In the genomic region with DNA sequence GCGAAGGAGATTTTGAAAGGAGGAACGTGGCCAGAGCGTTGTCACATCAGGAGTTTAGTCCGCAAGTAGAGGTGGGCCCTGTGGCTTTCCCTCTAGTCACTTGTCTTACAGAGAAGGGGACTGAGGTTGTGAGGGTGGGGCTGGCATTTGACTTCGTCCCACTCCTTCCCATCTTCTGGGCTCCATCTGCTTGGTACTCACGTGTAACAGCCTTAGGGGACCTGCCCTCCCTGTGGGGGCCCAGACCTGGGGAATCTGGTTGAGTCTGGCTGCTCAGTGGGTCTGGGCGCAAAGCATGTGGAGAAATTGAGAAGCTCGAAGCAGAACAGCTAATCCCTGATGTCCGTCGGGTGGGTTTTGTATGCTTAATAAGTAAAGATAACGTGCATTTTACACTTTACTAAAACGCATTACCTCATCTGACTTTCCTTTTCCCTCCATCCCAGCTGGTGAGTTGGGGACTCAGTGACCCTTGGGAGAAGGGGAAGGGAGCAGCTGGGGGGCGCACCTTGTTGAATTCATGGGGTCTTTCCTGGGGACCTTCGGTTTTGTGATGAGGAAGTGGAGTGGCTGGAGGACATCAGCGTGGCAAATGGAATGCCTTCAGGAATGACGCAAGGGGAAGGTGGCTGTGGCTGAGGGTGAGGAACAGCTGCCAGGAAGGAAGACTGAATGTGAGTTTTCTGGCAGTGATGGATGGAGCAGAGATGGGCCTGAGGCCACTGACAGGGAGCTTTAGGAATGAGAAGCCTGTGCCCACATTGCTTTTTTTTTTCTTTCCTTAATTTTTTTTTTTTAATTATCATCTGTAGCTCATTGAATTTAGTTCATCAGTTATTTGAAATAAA, we compare ENCODE assay signal across 11 cellular contexts. TPM values are rescaled to one million over a fixed set of nuclear protein-coding genes. Genes with fewer than 3 reads are reported as not detected.
DNase-seq lines count a peak whose midpoint lies in the region; ATAC-seq and TF ChIP-seq lines count a peak whose summit lies in the region.
"Had no signal": no experiment of that assay in that cellular context is flagged by ENCODE, and none has a peak within 500 bp of the region (broad histone marks: within the 10 kb centered on the region; RNA-seq: fewer than 3 reads in every experiment).

No MANE protein-coding gene starts in this region.

- intact Hi-C loops in esophagus muscularis mucosa (cut with DNase I), result no loop called here

- H3K79me1 ChIP-seq in mesendoderm (ENCODE audit: low read length), result peaks cover 3% of the 10 kb centered on the region

- 67% methylated on average over 16 of the region's 16 CpGs for WGBS in esophagus muscularis mucosa
- no CpG with 5 or more reads among the region's 16 CpGs for WGBS in mesendoderm (ENCODE audit: extremely low coverage, insufficient coverage, low lambda C conversion rate)

- peak overlapping the region; percentile 96 for H3K27ac Mint-ChIP-seq in nephron progenitor cell
- H3K27ac Mint-ChIP-seq: activated B cell treated with CpG ODN at 0.5 μM for 24 hours had no signal

- H2BK5ac ChIP-seq in mesendoderm (ENCODE audit: low read length), result no peak overlapping the region

- H3K27ac ChIP-seq in RWPE2 (ENCODE audit: poor library complexity, severe bottlenecking) (peak overlapping the region; percentile 100), esophagus muscularis mucosa (replicated peaks in 1 of 4) (peak overlapping the region in 3 of 4 donors; percentile 31 to 57 (median 42)), mesendoderm (ENCODE audit: low read depth, low read length) (no peak overlapping the region)

- no peak overlapping the region for H4K8ac ChIP-seq in mesendoderm (ENCODE audit: low read depth, low read length)

- TF ChIP-seq CTCF in RWPE2 (IDR thresholded peaks at IDR 0.05; ENCODE audit: poor library complexity, severe bottlenecking), result no peak
- TF ChIP-seq CTCF in esophagus muscularis mucosa (IDR thresholded peaks at IDR 0.05), result no peak
- no peak for TF ChIP-seq CTCF in nephron progenitor cell (IDR thresholded peaks at IDR 0.05)

- peaks cover 6% of the 10 kb centered on the region for H3K27me3 Mint-ChIP-seq in nephron progenitor cell (ENCODE audit: low read depth, poor library complexity)

- H3K4me2 ChIP-seq in mesendoderm (ENCODE audit: low read length), result no peak overlapping the region

- no peak overlapping the region for H3K56ac ChIP-seq in mesendoderm (ENCODE audit: low read length)

- H3K36me3 ChIP-seq in RWPE2 (ENCODE audit: low read depth) (peaks cover 10% of the 10 kb centered on the region), esophagus muscularis mucosa (no peaks in the 10 kb centered on the region), mesendoderm (ENCODE audit: control insufficient read depth, insufficient read depth, low read length) (no peaks in the 10 kb centered on the region)

- peaks cover 3% of the 10 kb centered on the region for H3K9me3 Mint-ChIP-seq in nephron progenitor cell
- H3K9me3 Mint-ChIP-seq: activated B cell treated with CpG ODN at 0.5 μM for 24 hours, naive B cell had no signal

- H3K36me3 Mint-ChIP-seq in nephron progenitor cell (ENCODE audit: low read depth), result peaks cover 10% of the 10 kb centered on the region
- H3K36me3 Mint-ChIP-seq: naive B cell had no signal

- H3K18ac ChIP-seq in mesendoderm (ENCODE audit: low read length), result no peak overlapping the region

- ATAC-seq in RWPE2 (ENCODE audit: low read depth) (peak; percentile 71), GM21619 (IDR thresholded peaks at IDR 0.05; ENCODE audit: unreplicated experiment) (no peak), HG03457 (IDR thresholded peaks at IDR 0.05; ENCODE audit: unreplicated experiment) (no peak)

- no peak overlapping the region for H2BK15ac ChIP-seq in mesendoderm (replicated peaks; ENCODE audit: low read depth)

- H3K9me3 ChIP-seq in RWPE2 (ENCODE audit: severe bottlenecking), result no peaks in the 10 kb centered on the region
- H3K9me3 ChIP-seq in esophagus muscularis mucosa, result no peaks in the 10 kb centered on the region

- H3K4me3 Mint-ChIP-seq in nephron progenitor cell, result peak overlapping the region; percentile 37
- H3K4me3 Mint-ChIP-seq: activated B cell treated with CpG ODN at 0.5 μM for 24 hours, naive B cell had no signal

- H3K79me2 ChIP-seq in mesendoderm (ENCODE audit: control insufficient read depth, insufficient read depth, low read length), result no peaks in the 10 kb centered on the region

- H3K9ac ChIP-seq in mesendoderm (ENCODE audit: low read length), result no peak overlapping the region

- no peak overlapping the region for H3K23ac ChIP-seq in mesendoderm (ENCODE audit: low read length)

- peaks cover 74% of the 10 kb centered on the region for H3K4me1 Mint-ChIP-seq in nephron progenitor cell
- H3K4me1 Mint-ChIP-seq: activated B cell treated with CpG ODN at 0.5 μM for 24 hours, naive B cell had no signal

- H2AK5ac ChIP-seq in mesendoderm (ENCODE audit: low read length), result no peak overlapping the region

- no peak overlapping the region for H2BK120ac ChIP-seq in mesendoderm (ENCODE audit: low read depth, low read length)

- DNase-seq in AG20443 (ENCODE audit: low spot score), result peak; percentile 89
- DNase-seq in RWPE2 (ENCODE audit: low spot score), result no peak
- peak; percentile 91 for DNase-seq in esophagus muscularis mucosa (ENCODE audit: extremely low spot score)
- peak; percentile 34 for DNase-seq in nephron progenitor cell
- DNase-seq in CD1c-positive myeloid dendritic cell (ENCODE audit: extremely low spot score), result no peak
- DNase-seq in mesendoderm, result no peak
- DNase-seq: activated B cell treated with CpG ODN at 0.5 μM for 24 hours; naive B cell; stimulated activated naive CD4-positive, alpha-beta T cell had no signal

- no peak for TF ChIP-seq POLR2A in esophagus muscularis mucosa (IDR thresholded peaks at IDR 0.05; ENCODE audit: low read depth)

- H3K4me1 ChIP-seq in RWPE2 (ENCODE audit: insufficient read depth, poor library complexity, severe bottlenecking) (peaks cover 76% of the 10 kb centered on the region), esophagus muscularis mucosa (peaks cover 49 to 67% (median 64%) of the 10 kb centered on the region in 4 donors), mesendoderm (ENCODE audit: control insufficient read depth, low read depth, low read length) (no peaks in the 10 kb centered on the region)

- no peaks in the 10 kb centered on the region for H3K27me3 ChIP-seq in RWPE2 (ENCODE audit: insufficient read depth, poor library complexity, severe bottlenecking)
- H3K27me3 ChIP-seq in esophagus muscularis mucosa, result no peaks in the 10 kb centered on the region
- H3K27me3 ChIP-seq in mesendoderm (ENCODE audit: insufficient read depth, low read length, poor library complexity), result no peaks in the 10 kb centered on the region

- no peak for TF ChIP-seq EP300 in esophagus muscularis mucosa (IDR thresholded peaks at IDR 0.05)

- H4K5ac ChIP-seq in mesendoderm (ENCODE audit: low read length), result no peak overlapping the region

- H3K4ac ChIP-seq in mesendoderm (ENCODE audit: low read depth, low read length), result no peak overlapping the region

- no peak overlapping the region for H3K4me3 ChIP-seq in RWPE2 (ENCODE audit: severe bottlenecking)
- H3K4me3 ChIP-seq in esophagus muscularis mucosa, result no peak overlapping the region
- no peak overlapping the region for H3K4me3 ChIP-seq in mesendoderm (ENCODE audit: low read length)

RNA-seq across cellular contexts. Expression of a gene that starts 44.8 kb away (rescaled TPM):
- total RNA-seq in esophagus muscularis mucosa, result 10 to 100 TPM; 18.7 to 24.0 (median 21.3) TPM
- polyA plus RNA-seq in mesendoderm (2013, experiment 1 of 2), result 3.8 TPM
- 4.6 TPM for polyA plus RNA-seq in mesendoderm (2013, experiment 2 of 2)
- total RNA-seq: activated B cell treated with CpG ODN at 0.5 μM for 24 hours had no signal

Comparison
In these comparisons a context has a peak if more than half of its experiments do, and no peak if none do; other contexts are left out.
1. DNase-seq: peak in AG20443 (single experiment), esophagus muscularis mucosa (single experiment) and nephron progenitor cell (single experiment); none in RWPE2 (single experiment), CD1c-positive myeloid dendritic cell (single experiment) and mesendoderm (single experiment).